10 cellular contexts compared by ENCODE assay signal in genomic region chr3:99747915-99748314, GRCh38.
DNase-seq lines count a peak whose midpoint lies in the region; ATAC-seq, FAIRE-seq and TF ChIP-seq lines count a peak whose summit lies in the region.
"Had no signal": no experiment of that assay in that cellular context is flagged by ENCODE, and none has a peak within 500 bp of the region (broad histone marks: within the 10 kb centered on the region; RNA-seq: fewer than 3 reads in every experiment).

No MANE protein-coding gene starts in this region.

- DNase-seq in A549 (ENCODE audit: low read depth in 1 of 2, low spot score in 1 of 2) (peak in 1 of 2 experiments; percentile 11), HAP-1 (ENCODE audit: low spot score in 2 of 2) (peak; percentile 54 to 84), kidney (no peak), NCI-H345 treated with DMSO at 0.1 percent for 48 hours (lab: John Stamatoyannopoulos, UW; ENCODE audit: unreplicated experiment) (no peak), ovary (no peak), caudate nucleus (lab: John Stamatoyannopoulos, UW) (no peak)
- DNase-seq: activated CD4-positive, alpha-beta memory T cell treated with anti-CD3 and anti-CD28 coated beads, Interleukin-2, amount 10 ng/mL, durations not matched to agents 7 days and 5 days; MM.1S had no signal

- FAIRE-seq in A549 (lab: Jason Lieb, UNC) (no peak), kidney (lab: Jason Lieb, UNC) (no peak)

- in situ Hi-C loops in HAP-1 (cut with MboI; ENCODE audit: low sequenced_read_pairs), result no loop called here

- H3K4me3 ChIP-seq in A549, result no peak overlapping the region
- no peak overlapping the region for H3K4me3 ChIP-seq in HAP-1
- H3K4me3 ChIP-seq in kidney (ENCODE audit: low read length in 2 of 2), result no peak overlapping the region
- H3K4me3 ChIP-seq in ovary, result no peak overlapping the region

- H3K9me3 ChIP-seq in A549 (no peaks in the 10 kb centered on the region), HAP-1 (no peaks in the 10 kb centered on the region), kidney (ENCODE audit: control insufficient read depth in 1 of 2, low read length in 2 of 2) (no peaks in the 10 kb centered on the region), ovary (no peaks in the 10 kb centered on the region)

- intact Hi-C loops in kidney (cut with DNase I) (no loop called here), ovary (cut with DNase I) (no loop called here)

- POLR2A ChIA-PET in A549 (lab: Yijun Ruan, JAX), result no interaction called here

- H3K27ac ChIP-seq in A549 (no peak overlapping the region), VCaP (no peak overlapping the region), kidney (ENCODE audit: low read depth in 2 of 2, low read length in 2 of 2) (no peak overlapping the region), ovary (no peak overlapping the region), caudate nucleus (ENCODE audit: low read depth, low read length) (no peak overlapping the region)

- peak in 1 of 2 experiments; percentile 29; a peak in 1 of 5 replicates for TF ChIP-seq RAD21 in A549 (conservative IDR thresholded peaks at IDR 0.05 in 1 of 2, IDR thresholded peaks at IDR 0.05 in 1 of 2)

- H3K27me3 ChIP-seq in HAP-1 (ENCODE audit: low read depth) (no peaks in the 10 kb centered on the region), ovary (no peaks in the 10 kb centered on the region)

- ATAC-seq in A549, result peak; percentile 70 to 76; a peak in 4 of 6 replicates
- no peak for ATAC-seq in HG03469 (IDR thresholded peaks at IDR 0.05; ENCODE audit: unreplicated experiment)

- TF ChIP-seq POLR2A in A549 (IDR thresholded peaks at IDR 0.05; ENCODE audit: low read length) (no peak), ovary (IDR thresholded peaks at IDR 0.05) (no peak)

- TF ChIP-seq CTCF in A549 (IDR thresholded peaks at IDR 0.05) (no peak), VCaP (conservative IDR thresholded peaks at IDR 0.05) (peak; percentile 68), kidney (IDR thresholded peaks at IDR 0.05; ENCODE audit: borderline replicate concordance, extremely low read depth, insufficient read depth) (peak; percentile 17), ovary (IDR thresholded peaks at IDR 0.05) (no peak)

- CTCF ChIA-PET in A549 (lab: Yijun Ruan, JAX), result interaction anchor here (0.6 to 1.8 kb wide), 7 partner anchors 29 to 1708 kb away, joined by 3 to 4 read pairs (median 3); no protein-coding TSS in a partner anchor

- H3K4me1 ChIP-seq in A549, result no peaks in the 10 kb centered on the region
- peaks cover 8% of the 10 kb centered on the region for H3K4me1 ChIP-seq in HAP-1
- H3K4me1 ChIP-seq in kidney (ENCODE audit: control insufficient read depth in 1 of 2, insufficient read depth in 1 of 2, low read depth in 1 of 2, low read length in 2 of 2), result no peaks in the 10 kb centered on the region
- no peaks in the 10 kb centered on the region for H3K4me1 ChIP-seq in ovary (ENCODE audit: insufficient read depth)

- H3K4me2 ChIP-seq in A549, result no peak overlapping the region

- TF ChIP-seq EP300 in A549 (IDR thresholded peaks at IDR 0.05) (no peak), ovary (IDR thresholded peaks at IDR 0.05) (no peak)

- no peak overlapping the region for H3K9ac ChIP-seq in kidney (ENCODE audit: low read length in 2 of 2)

- 30% methylated on average over 3 of the region's 3 CpGs for WGBS in A549 (ENCODE audit: missing lambda C conversion rate)
- 42 to 57% (median 50%) methylated on average over 3 of the region's 3 CpGs for WGBS in ovary, 3 donors

- no peaks in the 10 kb centered on the region for H3K36me3 ChIP-seq in HAP-1 (replicated peaks)
- H3K36me3 ChIP-seq in kidney (ENCODE audit: control insufficient read depth in 1 of 2, insufficient read depth in 2 of 2, low read length in 2 of 2), result no peaks in the 10 kb centered on the region
- no peaks in the 10 kb centered on the region for H3K36me3 ChIP-seq in ovary

TF ChIP-seq in A549, 52 proteins besides CTCF, POLR2A, EP300 and RAD21:
- no peak for TF ChIP-seq MAZ (IDR thresholded peaks at IDR 0.05; ENCODE audit: borderline replicate concordance, low read depth, low read length)
- TF ChIP-seq BCL3 (IDR thresholded peaks at IDR 0.05), result no peak
- no peak for TF ChIP-seq ZSCAN20 (CRISPR knock-in tag; IDR thresholded peaks at IDR 0.05)
- no peak for TF ChIP-seq ATOH8 (CRISPR knock-in tag; IDR thresholded peaks at IDR 0.05; ENCODE audit: low read depth)
- TF ChIP-seq FOSL2 (IDR thresholded peaks at IDR 0.05), result no peak
- no peak for TF ChIP-seq FOSL2 (CRISPR knock-in tag; IDR thresholded peaks at IDR 0.05)
- no peak for TF ChIP-seq REST (IDR thresholded peaks at IDR 0.05)
- no peak for TF ChIP-seq HOXB5 (CRISPR knock-in tag; IDR thresholded peaks at IDR 0.05)
- TF ChIP-seq FOSB (CRISPR knock-in tag; IDR thresholded peaks at IDR 0.05), result no peak
- no peak for TF ChIP-seq BHLHE40 (IDR thresholded peaks at IDR 0.05; ENCODE audit: low read depth, low read length)
- no peak for TF ChIP-seq NPAS2 (CRISPR knock-in tag; IDR thresholded peaks at IDR 0.05; ENCODE audit: borderline replicate concordance)
- no peak for TF ChIP-seq HOXB13 (CRISPR knock-in tag; IDR thresholded peaks at IDR 0.05; ENCODE audit: low read depth)
- TF ChIP-seq ZC3H11A (IDR thresholded peaks at IDR 0.05), result no peak
TF ChIP-seq in A549: peak in this region for 0.

Comparison
In these comparisons a context has a peak if more than half of its experiments do, and no peak if none do; other contexts are left out.
1. DNase-seq: peak in HAP-1 (2 of 2); none in kidney (single experiment), NCI-H345 treated with DMSO at 0.1 percent for 48 hours (single experiment), ovary (0 of 5) and caudate nucleus (0 of 61).
2. CTCF ChIP-seq: peak in VCaP (single experiment) and kidney (single experiment); none in A549 (single experiment) and ovary (0 of 3).